Comparison of ENCODE assay signal across 14 cellular contexts in genomic region chr2:45882707-45883106, GRCh38.
DNase-seq lines count a peak whose midpoint lies in the region; ATAC-seq and TF ChIP-seq lines count a peak whose summit lies in the region.
"Had no signal": no experiment of that assay in that cellular context is flagged by ENCODE, and none has a peak within 500 bp of the region (broad histone marks: within the 10 kb centered on the region; RNA-seq: fewer than 3 reads in every experiment).

No MANE protein-coding gene starts in this region.

- TF ChIP-seq POLR2A in gastroesophageal sphincter (IDR thresholded peaks at IDR 0.05), result no peak

- no peaks in the 10 kb centered on the region for H3K79me2 ChIP-seq in osteoblast (ENCODE audit: insufficient read depth, low read length)

- no peak for TF ChIP-seq EP300 in gastroesophageal sphincter (IDR thresholded peaks at IDR 0.05)

- H3K36me3 ChIP-seq in gastroesophageal sphincter (peaks cover 0 to 10% of the 10 kb centered on the region in 2 donors), osteoblast (ENCODE audit: insufficient read depth, low read length) (no peaks in the 10 kb centered on the region)

- H3K27ac ChIP-seq in gastroesophageal sphincter, result peak overlapping the region in 3 of 4 donors; percentile 69 to 79 (median 74)
- no peak overlapping the region for H3K27ac ChIP-seq in osteoblast (ENCODE audit: low read depth, low read length)

- H3K9me3 ChIP-seq in gastroesophageal sphincter (no peaks in the 10 kb centered on the region), osteoblast (ENCODE audit: low read depth, low read length) (no peaks in the 10 kb centered on the region)

- H2AFZ ChIP-seq in osteoblast (ENCODE audit: low read length), result peak overlapping the region; percentile 52

- H3K4me1 Mint-ChIP-seq in stimulated activated memory B cell treated with anti-CD40 and anti-IgM and Interleukin-4, amounts not matched to agents 10 μg/mL and 1 μg/mL and 100 μg/mL, for 72 hours, result peaks cover 34% of the 10 kb centered on the region

- H3K4me3 ChIP-seq in gastroesophageal sphincter (no peak overlapping the region), osteoblast (ENCODE audit: insufficient read depth, low read length) (no peak overlapping the region)
- H3K4me3 ChIP-seq: skin epidermis had no signal

- 23 to 27% methylated on average over 9 to 10 of the region's 12 CpGs for WGBS in gastroesophageal sphincter (ENCODE audit: low coverage in 1 of 2), 2 donors

- no peaks in the 10 kb centered on the region for H4K20me1 ChIP-seq in osteoblast (ENCODE audit: insufficient read depth, low read length)

- ATAC-seq in gastroesophageal sphincter (peak; percentile 79), GM18873 (IDR thresholded peaks at IDR 0.05; ENCODE audit: low FRiP score, unreplicated experiment) (no peak), GM21786 (IDR thresholded peaks at IDR 0.05; ENCODE audit: unreplicated experiment) (no peak), GM19455 (IDR thresholded peaks at IDR 0.05; ENCODE audit: unreplicated experiment) (no peak)
- no peak for ATAC-seq in stimulated activated memory B cell treated with anti-CD40 and anti-IgM and Interleukin-4, amounts not matched to agents 10 μg/mL and 1 μg/mL and 100 μg/mL, for 72 hours
- ATAC-seq: natural killer cell had no signal

- peaks cover 30 to 71% (median 42%) of the 10 kb centered on the region in 3 donors for H3K4me1 ChIP-seq in gastroesophageal sphincter
- H3K4me1 ChIP-seq in osteoblast (ENCODE audit: insufficient read depth, low read length), result peaks cover 24% of the 10 kb centered on the region

- DNase-seq in AG20443 (ENCODE audit: low spot score), result peak; percentile 65
- peak; percentile 61 for DNase-seq in NCI-H524 treated with DMSO at 0.1 percent for 48 hours (lab: John Stamatoyannopoulos, UW)
- DNase-seq in osteoblast (ENCODE audit: insufficient read length, low spot score, missing footprints), result no peak
- DNase-seq: activated gamma-delta T cell; Calu3; effector CD8-positive, alpha-beta T cell; natural killer cell; NCI-H2171 treated with DMSO at 0.1 percent for 48 hours had no signal

- H3K4me3 Mint-ChIP-seq in stimulated activated memory B cell treated with anti-CD40 and anti-IgM and Interleukin-4, amounts not matched to agents 10 μg/mL and 1 μg/mL and 100 μg/mL, for 72 hours, result no peak overlapping the region
- H3K4me3 Mint-ChIP-seq: natural killer cell had no signal

- no peaks in the 10 kb centered on the region for H3K27me3 ChIP-seq in gastroesophageal sphincter
- no peaks in the 10 kb centered on the region for H3K27me3 ChIP-seq in osteoblast (ENCODE audit: insufficient read depth, low read length)

- peaks cover 29% of the 10 kb centered on the region for H3K36me3 Mint-ChIP-seq in stimulated activated memory B cell treated with anti-CD40 and anti-IgM and Interleukin-4, amounts not matched to agents 10 μg/mL and 1 μg/mL and 100 μg/mL, for 72 hours

- no peaks in the 10 kb centered on the region for H3K27me3 Mint-ChIP-seq in stimulated activated memory B cell treated with anti-CD40 and anti-IgM and Interleukin-4, amounts not matched to agents 10 μg/mL and 1 μg/mL and 100 μg/mL, for 72 hours

- TF ChIP-seq CTCF in gastroesophageal sphincter (IDR thresholded peaks at IDR 0.05) (no peak), osteoblast (IDR thresholded peaks at IDR 0.05; ENCODE audit: extremely low read depth, low read depth, low read length) (no peak)

- peaks cover 3% of the 10 kb centered on the region for H3K9me3 Mint-ChIP-seq in stimulated activated memory B cell treated with anti-CD40 and anti-IgM and Interleukin-4, amounts not matched to agents 10 μg/mL and 1 μg/mL and 100 μg/mL, for 72 hours
- H3K9me3 Mint-ChIP-seq: natural killer cell had no signal

- peak overlapping the region; percentile 27 for H3K4me2 ChIP-seq in osteoblast (ENCODE audit: insufficient read depth, low read length)

- no peak overlapping the region for H3K27ac Mint-ChIP-seq in stimulated activated memory B cell treated with anti-CD40 and anti-IgM and Interleukin-4, amounts not matched to agents 10 μg/mL and 1 μg/mL and 100 μg/mL, for 72 hours
- H3K27ac Mint-ChIP-seq: natural killer cell had no signal
